21 cellular contexts compared by ENCODE assay signal in genomic region chr12:102385343-102385742, GRCh38.
"Had no signal": no experiment of that assay in that cellular context is flagged by ENCODE, and none has a peak within 500 bp of the region (broad histone marks: within the 10 kb centered on the region; RNA-seq: fewer than 3 reads in every experiment).

No MANE protein-coding gene starts in this region.

- H3K27ac Mint-ChIP-seq: dendritic cell treated with granulocyte-macrophage colony-stimulating factor and Interleukin-4, amounts not matched to agents 40 ng/mL and 50 ng/mL, for 4 days; endodermal cell had no signal

- H3K4me1 Mint-ChIP-seq: endodermal cell had no signal

- DNase-seq: colonic mucosa; cortex of kidney; dermis blood vessel endothelial cell; dorsolateral prefrontal cortex; effector CD4-positive, alpha-beta T cell; effector CD8-positive, alpha-beta T cell; effector memory CD4-positive, alpha-beta T cell; endodermal cell; erythroblast; esophagus squamous epithelium; foreskin fibroblast; foreskin keratinocyte; foreskin melanocyte; gastrocnemius medialis; glutamatergic neuron; head of caudate nucleus; heart left ventricle; heart right ventricle had no signal

- ATAC-seq: esophagus mucosa, foreskin keratinocyte, gastrocnemius medialis, gastroesophageal sphincter, heart left ventricle, heart right ventricle had no signal

- H3K4me3 Mint-ChIP-seq: dendritic cell treated with granulocyte-macrophage colony-stimulating factor and Interleukin-4, amounts not matched to agents 40 ng/mL and 50 ng/mL, for 4 days; endodermal cell had no signal
